ENCODE assay signal across 8 cellular contexts in the genomic region with DNA sequence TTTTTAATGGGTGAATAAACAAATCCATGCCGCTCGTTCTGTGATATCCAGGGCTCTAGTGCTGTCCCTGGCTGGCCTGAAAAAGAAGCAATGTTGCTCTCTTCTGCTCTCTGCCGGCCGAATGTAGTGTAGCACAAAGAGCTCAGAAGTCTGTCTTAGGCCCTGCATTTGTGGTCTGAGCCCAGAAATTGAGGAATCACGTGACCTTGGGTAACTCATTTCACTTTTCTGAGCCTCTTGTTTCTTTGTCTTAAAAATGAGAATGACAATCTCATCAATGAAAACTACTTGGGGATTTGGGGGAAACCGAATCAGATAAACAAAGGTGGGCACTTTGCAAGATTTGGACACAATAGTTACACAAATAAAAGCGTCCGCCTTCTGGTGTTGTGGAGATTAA.
A peak's percentile ranks its signal among the peaks of the same experiment; 100 is the strongest.
DNase-seq lines count a peak whose midpoint lies in the region; ATAC-seq and TF ChIP-seq lines count a peak whose summit lies in the region.

No MANE protein-coding gene starts in this region.

- H3K36me3 ChIP-seq in HCT116 (ENCODE audit: control insufficient read depth in 1 of 2, insufficient read depth in 2 of 2, low read length in 2 of 2): no peaks in the 10 kb centered on the region
- H3K36me3 ChIP-seq in NT2/D1 (ENCODE audit: insufficient read depth, insufficient read length, low read length): no peaks in the 10 kb centered on the region

- no peaks in the 10 kb centered on the region for H3K9me2 ChIP-seq in HCT116 (ENCODE audit: insufficient read depth)

- RAD21 ChIA-PET in HCT116 (lab: Charles Lee; ENCODE audit: low non-redundant PET in 1 of 2, low total read pairs in 2 of 2, uncharacterized antibody in 2 of 2, unreplicated experiment in 2 of 2): no interaction called here

- H3K27me3 ChIP-seq in HCT116 (ENCODE audit: insufficient read depth, low read length): no peaks in the 10 kb centered on the region
- H3K27me3 ChIP-seq in NT2/D1 (ENCODE audit: insufficient read depth, insufficient read length): no peaks in the 10 kb centered on the region

- no TSS peak for BruUV-seq in HCT116 (replicated peaks; lab: Mats Ljungman, UMichigan)

- intact Hi-C loops in HCT116 (cut with micrococcal nuclease): loop anchor here (10.0 kb wide), 1 partner anchor 890 kb away; no protein-coding TSS in a partner anchor

- POLR2A ChIA-PET in HCT116 (lab: Charles Lee): no interaction called here

- H3K4me1 ChIP-seq in HCT116 (ENCODE audit: control insufficient read depth in 1 of 2, insufficient read depth in 2 of 2, low read length in 2 of 2) (no peaks in the 10 kb centered on the region), NT2/D1 (ENCODE audit: insufficient read depth, insufficient read length) (no peaks in the 10 kb centered on the region)

- no peak for TF ChIP-seq POLR2A in HCT116 (IDR thresholded peaks at IDR 0.05; ENCODE audit: borderline replicate concordance, extremely low read depth, insufficient read depth, insufficient read length)

- 0 out of 2 replicates have a peak, but pooled peaks have one; percentile 17 for TF ChIP-seq RAD21 in HCT116 (IDR thresholded peaks at IDR 0.05; ENCODE audit: low read depth)

- H3K4me3 ChIP-seq in HCT116 (replicated peaks in 1 of 2; ENCODE audit: low read depth in 1 of 2, low read length in 2 of 2) (no peak overlapping the region), NT2/D1 (ENCODE audit: insufficient read length, low read depth) (no peak overlapping the region)

- H3K9ac ChIP-seq in HCT116 (ENCODE audit: low read length) (no peak overlapping the region), NT2/D1 (ENCODE audit: insufficient read length, low read depth) (no peak overlapping the region)

- H2AFZ ChIP-seq in HCT116 (ENCODE audit: low read depth, low read length, poor library complexity, severe bottlenecking): no peak overlapping the region

- peak in 2 of 3 experiments; percentile 49 to 58; a peak in 4 of 6 replicates for TF ChIP-seq CTCF in HCT116 (IDR thresholded peaks at IDR 0.05 in 2 of 3, conservative IDR thresholded peaks at IDR 0.05 in 1 of 3; ENCODE audit: borderline replicate concordance in 1 of 3, insufficient read depth in 1 of 3, low read depth in 2 of 3, low read length in 2 of 3)

- DNase-seq in DMS114 treated with DMSO at 0.1 percent for 48 hours (lab: John Stamatoyannopoulos, UW; ENCODE audit: unreplicated experiment): peak; percentile 52
- DNase-seq in HCT116 (ENCODE audit: low read depth, low spot score): peak; percentile 1
- peak; percentile 51 for DNase-seq in NT2/D1 (ENCODE audit: low read depth, low spot score)
- peak; percentile 12 for DNase-seq in activated gamma-delta T cell treated with anti-CD3 and anti-CD28 coated beads, Interleukin-2, amount 50 U/mL, for 16 hours (ENCODE audit: low read depth)
- peak; percentile 49 for DNase-seq in glomerular visceral epithelial cell (ENCODE audit: extremely low spot score)
- peak; percentile 67 for DNase-seq in pons (ENCODE audit: low spot score)

- no peak overlapping the region for H3K4me2 ChIP-seq in HCT116 (ENCODE audit: low read length)

- H3K9me3 ChIP-seq in HCT116 (ENCODE audit: control insufficient read depth in 1 of 2, insufficient read depth in 1 of 2, low read depth in 1 of 2, low read length in 2 of 2) (no peaks in the 10 kb centered on the region), NT2/D1 (ENCODE audit: insufficient read depth, low read length) (no peaks in the 10 kb centered on the region)

- no peaks in the 10 kb centered on the region for H3K79me2 ChIP-seq in HCT116 (ENCODE audit: insufficient read depth, low read length)

- CTCF ChIA-PET in HCT116 (lab: Charles Lee): interaction anchor here (0.9 to 1.2 kb wide), 3 partner anchors 10 to 676 kb away, joined by 3 to 4 read pairs (median 3); no protein-coding TSS in a partner anchor

- H3K27ac ChIP-seq in HCT116 (ENCODE audit: low read depth, low read length): no peak overlapping the region

- ATAC-seq in HCT116: peak; percentile 58; the same call in 1 of the 2 replicates
- ATAC-seq in HG03457 (IDR thresholded peaks at IDR 0.05; ENCODE audit: unreplicated experiment): no peak
- no peak for ATAC-seq in GM19467 (IDR thresholded peaks at IDR 0.05; ENCODE audit: unreplicated experiment)

- H4K20me1 ChIP-seq in HCT116 (ENCODE audit: insufficient read depth): no peaks in the 10 kb centered on the region

TF ChIP-seq in HCT116, 20 proteins besides CTCF, POLR2A, EP300 and RAD21:
- TF ChIP-seq ZFX (IDR thresholded peaks at IDR 0.05): no peak
- TF ChIP-seq FOSL1 (IDR thresholded peaks at IDR 0.05; ENCODE audit: low read depth): no peak
- TF ChIP-seq, protein P1, sequence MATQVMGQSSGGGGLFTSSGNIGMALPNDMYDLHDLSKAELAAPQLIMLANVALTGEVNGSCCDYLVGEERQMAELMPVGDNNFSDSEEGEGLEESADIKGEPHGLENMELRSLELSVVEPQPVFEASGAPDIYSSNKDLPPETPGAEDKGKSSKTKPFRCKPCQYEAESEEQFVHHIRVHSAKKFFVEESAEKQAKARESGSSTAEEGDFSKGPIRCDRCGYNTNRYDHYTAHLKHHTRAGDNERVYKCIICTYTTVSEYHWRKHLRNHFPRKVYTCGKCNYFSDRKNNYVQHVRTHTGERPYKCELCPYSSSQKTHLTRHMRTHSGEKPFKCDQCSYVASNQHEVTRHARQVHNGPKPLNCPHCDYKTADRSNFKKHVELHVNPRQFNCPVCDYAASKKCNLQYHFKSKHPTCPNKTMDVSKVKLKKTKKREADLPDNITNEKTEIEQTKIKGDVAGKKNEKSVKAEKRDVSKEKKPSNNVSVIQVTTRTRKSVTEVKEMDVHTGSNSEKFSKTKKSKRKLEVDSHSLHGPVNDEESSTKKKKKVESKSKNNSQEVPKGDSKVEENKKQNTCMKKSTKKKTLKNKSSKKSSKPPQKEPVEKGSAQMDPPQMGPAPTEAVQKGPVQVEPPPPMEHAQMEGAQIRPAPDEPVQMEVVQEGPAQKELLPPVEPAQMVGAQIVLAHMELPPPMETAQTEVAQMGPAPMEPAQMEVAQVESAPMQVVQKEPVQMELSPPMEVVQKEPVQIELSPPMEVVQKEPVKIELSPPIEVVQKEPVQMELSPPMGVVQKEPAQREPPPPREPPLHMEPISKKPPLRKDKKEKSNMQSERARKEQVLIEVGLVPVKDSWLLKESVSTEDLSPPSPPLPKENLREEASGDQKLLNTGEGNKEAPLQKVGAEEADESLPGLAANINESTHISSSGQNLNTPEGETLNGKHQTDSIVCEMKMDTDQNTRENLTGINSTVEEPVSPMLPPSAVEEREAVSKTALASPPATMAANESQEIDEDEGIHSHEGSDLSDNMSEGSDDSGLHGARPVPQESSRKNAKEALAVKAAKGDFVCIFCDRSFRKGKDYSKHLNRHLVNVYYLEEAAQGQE (IDR thresholded peaks at IDR 0.05; ENCODE audit: low read depth): no peak
- TF ChIP-seq TCF7L2 (IDR thresholded peaks at IDR 0.05; ENCODE audit: borderline replicate concordance, extremely low read depth, insufficient read depth, insufficient read length): no peak

Comparison
In these comparisons a context has a peak if more than half of its experiments do, and no peak if none do; other contexts are left out.
1. DNase-seq: peak in every context shown above with its lines; median percentile 67 in pons; 52 in DMS114 treated with DMSO at 0.1 percent for 48 hours; 51 in NT2/D1; 49 in glomerular visceral epithelial cell; 12 in activated gamma-delta T cell treated with anti-CD3 and anti-CD28 coated beads, Interleukin-2, amount 50 U/mL, for 16 hours; 1 in HCT116.